ENCODE assay signal across 9 cellular contexts in the genomic region with DNA sequence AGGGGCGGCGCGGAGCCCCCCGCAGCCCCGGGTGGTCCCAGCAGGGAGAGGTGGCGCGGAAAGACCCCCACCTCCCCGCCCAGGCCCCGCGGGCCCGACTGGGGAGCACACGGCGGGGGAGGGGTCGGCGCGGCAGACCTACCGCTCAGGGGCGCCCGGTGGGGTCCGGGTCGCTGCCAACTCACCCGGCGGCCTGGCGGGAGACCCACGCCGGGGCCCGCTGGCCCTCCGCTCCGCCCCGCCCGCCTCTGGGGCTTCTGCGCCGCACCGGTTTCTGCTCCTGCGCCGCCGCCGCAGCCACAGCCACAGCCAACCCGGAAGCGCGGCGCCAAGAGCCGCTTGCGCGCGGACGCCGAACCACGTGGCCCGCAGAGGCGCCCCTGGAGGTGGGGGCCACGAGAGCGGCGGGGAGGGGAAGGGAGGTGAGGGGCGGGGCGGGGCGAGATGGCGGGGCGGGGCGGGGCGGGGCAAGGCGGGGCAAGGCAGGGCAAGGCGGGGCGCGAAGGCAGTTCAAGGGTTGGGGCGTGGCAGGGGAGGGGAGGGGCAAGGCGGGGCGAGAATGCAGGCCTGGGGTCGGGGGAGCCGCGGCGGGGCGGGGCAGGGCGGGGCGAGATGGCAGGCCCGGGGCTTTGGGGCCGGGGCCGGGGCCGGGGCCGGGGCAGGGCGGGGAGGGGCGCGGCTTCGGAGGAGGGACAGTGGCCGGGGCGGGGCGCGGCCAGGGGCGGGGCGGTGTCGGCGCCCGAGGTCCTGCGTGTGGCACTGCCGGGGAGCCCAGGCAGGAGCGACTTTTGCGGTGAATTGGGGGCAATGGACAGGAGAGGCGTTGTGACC. TPM values are rescaled to one million over a fixed set of nuclear protein-coding genes. Genes with fewer than 3 reads are reported as not detected.
A peak's percentile ranks its signal among the peaks of the same experiment; 100 is the strongest.
DNase-seq lines count a peak whose midpoint lies in the region; ATAC-seq, FAIRE-seq and TF ChIP-seq lines count a peak whose summit lies in the region.
"Had no signal": no experiment of that assay in that cellular context is flagged by ENCODE, and none has a peak within 500 bp of the region (broad histone marks: within the 10 kb centered on the region; RNA-seq: fewer than 3 reads in every experiment).

A gene (minus strand): TSS at position 307 of the 831 bp plus-strand sequence. CDS start 1,193 bp downstream, outside the sequence.

- no peaks in the 10 kb centered on the region for H3K9me3 ChIP-seq in kidney (ENCODE audit: control insufficient read depth in 1 of 2, low read length in 2 of 2)

- H3K4me3 ChIP-seq in kidney (ENCODE audit: low read length in 2 of 2): peak within 1 kb of the TSS; percentile 85 to 89

- peaks cover 52% of the 10 kb centered on the region for H3K4me1 Mint-ChIP-seq in central memory CD8-positive, alpha-beta T cell

- H3K27ac Mint-ChIP-seq in central memory CD8-positive, alpha-beta T cell (ENCODE audit: low read depth): peak within 1 kb of the TSS; percentile 76

- ATAC-seq in GM19035 (IDR thresholded peaks at IDR 0.05; ENCODE audit: unreplicated experiment) (peak; percentile 89), HG03280 (IDR thresholded peaks at IDR 0.05; ENCODE audit: unreplicated experiment) (peak; percentile 88)
- ATAC-seq in activated CD4-positive, CD25-positive, alpha-beta regulatory T cell treated with anti-CD3 and anti-CD28 coated beads, Interleukin-2, amount 50 U/mL, for 24 hours: peak; percentile 84
- ATAC-seq in central memory CD8-positive, alpha-beta T cell (replicated peaks; ENCODE audit: extremely low read depth, poor library complexity, severe bottlenecking): peak; percentile 88

- DNase-seq in AML-193 (lab: John Stamatoyannopoulos, UW) (peak; percentile 89 to 97), NCI-H446 (lab: John Stamatoyannopoulos, UW) (peak; percentile 68 to 87), kidney (peak; percentile 98)
- peak; percentile 69 to 81 for DNase-seq in central memory CD8-positive, alpha-beta T cell (ENCODE audit: low spot score in 2 of 2)
- DNase-seq in stimulated activated CD4-positive, alpha-beta T cell treated with anti-CD3 and anti-CD28 coated beads, Interleukin-12 subunit alpha, Interleukin-12 subunit beta, amount 100 ng/mL, for 48 hours (ENCODE audit: low read depth in 2 of 3, low spot score in 1 of 3): peak; percentile 78 to 93 (median 80)

- peak within 1 kb of the TSS; percentile 20 to 75 for H3K9ac ChIP-seq in kidney (ENCODE audit: low read length in 2 of 2)

- TF ChIP-seq CTCF in kidney (IDR thresholded peaks at IDR 0.05; ENCODE audit: borderline replicate concordance, extremely low read depth, insufficient read depth): no peak

- H3K9me3 Mint-ChIP-seq in central memory CD8-positive, alpha-beta T cell: no peaks in the 10 kb centered on the region

- H3K4me1 ChIP-seq in kidney (ENCODE audit: control insufficient read depth in 1 of 2, insufficient read depth in 1 of 2, low read depth in 1 of 2, low read length in 2 of 2): peaks cover 11 to 24% of the 10 kb centered on the region in 2 donors

- H3K36me3 ChIP-seq in kidney (ENCODE audit: control insufficient read depth in 1 of 2, insufficient read depth in 2 of 2, low read length in 2 of 2): no peaks in the 10 kb centered on the region

- intact Hi-C loops in kidney (cut with DNase I): no loop called here

- H3K27me3 Mint-ChIP-seq in central memory CD8-positive, alpha-beta T cell: no peaks in the 10 kb centered on the region

- no peak for FAIRE-seq in kidney (lab: Jason Lieb, UNC)
- FAIRE-seq: colon had no signal

- peak within 1 kb of the TSS; percentile 92 for H3K4me3 Mint-ChIP-seq in central memory CD8-positive, alpha-beta T cell

- H3K27ac ChIP-seq in kidney (ENCODE audit: low read depth in 2 of 2, low read length in 2 of 2): peak within 1 kb of the TSS; percentile 37 to 78

- H3K36me3 Mint-ChIP-seq in central memory CD8-positive, alpha-beta T cell (ENCODE audit: insufficient read depth): peaks cover 20% of the 10 kb centered on the region

RNA-seq across cellular contexts. Expression of the gene that starts here (rescaled TPM):
- total RNA-seq in kidney: 12.0 TPM
- 3.1 TPM for polyA plus RNA-seq in kidney (ENCODE audit: insufficient read depth, low read depth, low replicate concordance)

Comparison
In these comparisons a context has a peak if more than half of its experiments do, and no peak if none do; other contexts are left out.
1. Peak in every context shown above with its lines: DNase-seq, ATAC-seq, H3K4me3 ChIP-seq and H3K27ac ChIP-seq.